In genomic region chr13:53341144-53341510, GRCh38 we compare ENCODE assay signal across 24 cellular contexts.
"Had no signal": no experiment of that assay in that cellular context is flagged by ENCODE, and none has a peak within 500 bp of the region (broad histone marks: within the 10 kb centered on the region; RNA-seq: fewer than 3 reads in every experiment).

No MANE protein-coding gene starts in this region.

- H3K36me3 ChIP-seq: MG63 had no signal

- H3K4me2 ChIP-seq: SK-N-SH had no signal

- H3K27me3 ChIP-seq: MG63 had no signal

- H3K27ac ChIP-seq: RWPE1 had no signal

- H3K9me3 ChIP-seq: MG63, SK-N-SH had no signal

- ATAC-seq: HepG2, Panc1, PC-3, T-cell had no signal

- DNase-seq: IMR-90, Karpas-422, KG1, MG63, NCI-H1092, NCI-H1105 treated with DMSO at 0.1 percent for 48 hours, NCI-H1417 treated with DMSO at 0.1 percent for 48 hours, NCI-H146, NCI-H1694 treated with DMSO at 0.1 percent for 48 hours, NCI-H1930, NCI-H2081, NCI-H2171, NCI-H226, NCI-H446 treated with DMSO at 0.1 percent for 48 hours, NCI-H510A treated with DMSO at 0.1 percent for 48 hours, NCI-H526, PC-3, SHP77, SK-N-SH, SW 1271, T-cell had no signal

- H3K4me3 ChIP-seq: MG63 had no signal

- H3K9ac ChIP-seq: SK-N-SH had no signal
